14 cellular contexts compared by ENCODE assay signal in genomic region chr18:45359275-45360009, GRCh38.
DNase-seq lines count a peak whose midpoint lies in the region; ATAC-seq and TF ChIP-seq lines count a peak whose summit lies in the region.
"Had no signal": no experiment of that assay in that cellular context is flagged by ENCODE, and none has a peak within 500 bp of the region (broad histone marks: within the 10 kb centered on the region; RNA-seq: fewer than 3 reads in every experiment).

No MANE protein-coding gene starts in this region.

- no peak for TF ChIP-seq RAD21 in liver (IDR thresholded peaks at IDR 0.05)

- H3K27ac ChIP-seq in cardiac muscle cell (peak overlapping the region; percentile 58), right atrium auricular region (peak overlapping the region in 1 of 2 donors; percentile 32), liver (ENCODE audit: low read depth in 1 of 2, low read length in 2 of 2) (no peak overlapping the region), upper lobe of right lung (no peak overlapping the region)
- H3K27ac ChIP-seq: heart right ventricle, tibial artery had no signal

- H3K9me3 ChIP-seq in cardiac muscle cell (ENCODE audit: low read depth) (no peaks in the 10 kb centered on the region), right atrium auricular region (no peaks in the 10 kb centered on the region), liver (ENCODE audit: control insufficient read depth in 4 of 4, low read length in 3 of 4) (no peaks in the 10 kb centered on the region), upper lobe of right lung (no peaks in the 10 kb centered on the region)
- H3K9me3 ChIP-seq: heart right ventricle, tibial artery had no signal

- ATAC-seq in upper lobe of right lung: peak; percentile 93

- DNase-seq in cardiac muscle cell (ENCODE audit: low read depth in 1 of 2, low spot score in 1 of 2) (peak in 1 of 2 donors; percentile 50), right atrium auricular region (ENCODE audit: low spot score) (no peak), SHP77 (lab: John Stamatoyannopoulos, UW) (peak; percentile 39 to 46), upper lobe of right lung (no peak), NCI-H526 (lab: John Stamatoyannopoulos, UW) (no peak), Ammon's horn (ENCODE audit: low spot score) (no peak)
- DNase-seq in activated CD4-positive, alpha-beta T cell treated with anti-CD3 and anti-CD28 coated beads, Interleukin-2, amount 50 U/mL, for 48 hours: no peak
- DNase-seq: activated CD4-positive, CD25-positive, alpha-beta regulatory T cell treated with anti-CD3 and anti-CD28 coated beads, Interleukin-2, amount 50 U/mL, for 72 hours; activated T-cell treated with anti-CD3 and anti-CD28 coated beads, Interleukin-2, amount 50 U/mL, for 48 hours; heart right ventricle; IMR-90; midbrain; tibial artery had no signal

- peaks cover 26% of the 10 kb centered on the region for H3K4me1 ChIP-seq in cardiac muscle cell (ENCODE audit: low read depth)
- peaks cover 0 to 6% of the 10 kb centered on the region in 2 donors for H3K4me1 ChIP-seq in right atrium auricular region
- no peaks in the 10 kb centered on the region for H3K4me1 ChIP-seq in liver (ENCODE audit: control insufficient read depth in 4 of 4, insufficient read depth in 4 of 4, low read length in 3 of 4)
- no peaks in the 10 kb centered on the region for H3K4me1 ChIP-seq in upper lobe of right lung

- intact Hi-C loops in upper lobe of right lung (cut with DNase I): no loop called here

- H3K9ac ChIP-seq in liver (ENCODE audit: low read depth in 1 of 2, low read length in 2 of 2): no peak overlapping the region

- no peak for TF ChIP-seq CTCF in cardiac muscle cell (IDR thresholded peaks at IDR 0.05; ENCODE audit: low read depth, low read length)
- TF ChIP-seq CTCF in right atrium auricular region (IDR thresholded peaks at IDR 0.05): no peak
- no peak for TF ChIP-seq CTCF in liver (IDR thresholded peaks at IDR 0.05; ENCODE audit: low read depth, low read length, missing input control)
- TF ChIP-seq CTCF in upper lobe of right lung (IDR thresholded peaks at IDR 0.05): no peak

- H3K36me3 ChIP-seq in cardiac muscle cell (no peaks in the 10 kb centered on the region), right atrium auricular region (no peaks in the 10 kb centered on the region), liver (ENCODE audit: control insufficient read depth in 4 of 4, insufficient read depth in 3 of 4, low read depth in 1 of 4, low read length in 3 of 4) (no peaks in the 10 kb centered on the region), upper lobe of right lung (no peaks in the 10 kb centered on the region)
- H3K36me3 ChIP-seq: heart right ventricle, tibial artery had no signal

- H3K27me3 ChIP-seq in cardiac muscle cell (no peaks in the 10 kb centered on the region), right atrium auricular region (no peaks in the 10 kb centered on the region), liver (ENCODE audit: control insufficient read depth in 4 of 4, insufficient read depth in 4 of 4, low read length in 3 of 4) (no peaks in the 10 kb centered on the region), upper lobe of right lung (no peaks in the 10 kb centered on the region)
- H3K27me3 ChIP-seq: tibial artery had no signal

- H3K4me3 ChIP-seq in cardiac muscle cell (no peak overlapping the region), right atrium auricular region (no peak overlapping the region), liver (ENCODE audit: low read depth in 1 of 3, low read length in 3 of 3) (no peak overlapping the region), upper lobe of right lung (no peak overlapping the region)
- H3K4me3 ChIP-seq: heart right ventricle, tibial artery had no signal

- 67% methylated on average over 7 of the region's 7 CpGs for WGBS in liver

TF ChIP-seq in liver, 16 proteins besides CTCF, POLR2A, EP300 and RAD21:
- peak; percentile 12 for TF ChIP-seq SP1 (IDR thresholded peaks at IDR 0.05)
- no peak for TF ChIP-seq JUND (IDR thresholded peaks at IDR 0.05)
- no peak for TF ChIP-seq HNF4G (IDR thresholded peaks at IDR 0.05)
TF ChIP-seq in liver: peak in this region for 1.

Comparison
In these comparisons a context has a peak if more than half of its experiments do, and no peak if none do; other contexts are left out.
1. DNase-seq: peak in SHP77 (2 of 2); none in right atrium auricular region (single experiment), upper lobe of right lung (single experiment), NCI-H526 (0 of 2), Ammon's horn (single experiment) and activated CD4-positive, alpha-beta T cell treated with anti-CD3 and anti-CD28 coated beads, Interleukin-2, amount 50 U/mL, for 48 hours (0 of 2).